Comparison of ENCODE assay signal across 8 cellular contexts in genomic region chr4:26330186-26330787, GRCh38. TPM values are rescaled to one million over a fixed set of nuclear protein-coding genes. Genes with fewer than 3 reads are reported as not detected.
DNase-seq lines count a peak whose midpoint lies in the region; ATAC-seq, FAIRE-seq and TF ChIP-seq lines count a peak whose summit lies in the region.

No MANE protein-coding gene starts in this region.

- 34 to 44% methylated on average over 4 of the region's 4 CpGs for WGBS in pancreas, 2 donors

- H3K4me1 ChIP-seq in pancreas: peaks cover 6 to 28% (median 8%) of the 10 kb centered on the region in 3 donors

- H3K4me3 ChIP-seq in AG04449 (ENCODE audit: low read depth, low read length) (no peak overlapping the region), GM12875 (ENCODE audit: low read depth, low read length) (no peak overlapping the region), WI38 (ENCODE audit: low read depth, low read length) (no peak overlapping the region), pancreas (no peak overlapping the region)

- no peak for DNase-seq in AG04449 (ENCODE audit: low read depth, low spot score)
- peak; percentile 71 for DNase-seq in NCI-H2081 treated with DMSO at 0.1 percent for 48 hours (lab: John Stamatoyannopoulos, UW)
- DNase-seq in foreskin melanocyte: peak; percentile 35
- no peak for DNase-seq in pancreas
- no peak for DNase-seq in NK-92 treated with Interleukin-12 subunit alpha and Interleukin-12 subunit beta, amount 100 ng/mL, for 24 hours (lab: John Stamatoyannopoulos, UW)

- H3K9me3 ChIP-seq in pancreas: no peaks in the 10 kb centered on the region

- peak; percentile 44 for TF ChIP-seq CTCF in AG04449 (IDR thresholded peaks at IDR 0.05; ENCODE audit: insufficient read depth, low read length, missing control alignments)
- peak; percentile 48; the same call in 1 of the 2 replicates for TF ChIP-seq CTCF in GM12875 (IDR thresholded peaks at IDR 0.05; ENCODE audit: borderline replicate concordance, insufficient read depth, low read depth, low read length)
- peak; percentile 39; the same call in 1 of the 2 replicates for TF ChIP-seq CTCF in WI38 (IDR thresholded peaks at IDR 0.05; ENCODE audit: low read depth, low read length)
- peak; percentile 16 to 63 (median 54) for TF ChIP-seq CTCF in pancreas (IDR thresholded peaks at IDR 0.05)

- ATAC-seq in HG02938 (IDR thresholded peaks at IDR 0.05; ENCODE audit: unreplicated experiment): peak; percentile 78
- peak; percentile 82 to 92 (median 91) for ATAC-seq in pancreas

- FAIRE-seq in pancreas (lab: Jason Lieb, UNC): peak; percentile 63

- CTCF ChIA-PET in AG04449 (lab: Yijun Ruan, JAX): interaction anchor here (0.8 to 11.5 kb wide), 53 partner anchors 8 to 875 kb away, joined by 3 to 211 read pairs (median 5); no protein-coding TSS in a partner anchor

- no peak overlapping the region for H3K27ac ChIP-seq in pancreas

- no peaks in the 10 kb centered on the region for H3K36me3 ChIP-seq in pancreas

- intact Hi-C loops in pancreas (cut with DNase I): no loop called here

- POLR2A ChIA-PET in AG04449 (lab: Yijun Ruan, JAX): interaction anchor here (0.7 kb wide), 1 partner anchor 80 kb away, joined by 3 read pairs; no protein-coding TSS in a partner anchor

- H3K27me3 ChIP-seq in pancreas: no peaks in the 10 kb centered on the region

RNA-seq across cellular contexts. Expression of gene RBPJ, which starts 9.5 kb away (rescaled TPM):
- 10 to 100 TPM; 17.6 to 50.2 (median 26.8) TPM for total RNA-seq in pancreas
- polyA plus RNA-seq in pancreas: 10 to 100 TPM; 19.5 to 27.1 TPM

Comparison
In these comparisons a context has a peak if more than half of its experiments do, and no peak if none do; other contexts are left out.
1. DNase-seq: peak in NCI-H2081 treated with DMSO at 0.1 percent for 48 hours (single experiment) and foreskin melanocyte (single experiment); none in AG04449 (single experiment), pancreas (0 of 6) and NK-92 treated with Interleukin-12 subunit alpha and Interleukin-12 subunit beta, amount 100 ng/mL, for 24 hours (single experiment).
2. Peak in every context shown above with its lines, with median percentiles within 50 percentile points of each other: CTCF ChIP-seq.